Comparison of ENCODE assay signal across 21 cellular contexts in the genomic region with DNA sequence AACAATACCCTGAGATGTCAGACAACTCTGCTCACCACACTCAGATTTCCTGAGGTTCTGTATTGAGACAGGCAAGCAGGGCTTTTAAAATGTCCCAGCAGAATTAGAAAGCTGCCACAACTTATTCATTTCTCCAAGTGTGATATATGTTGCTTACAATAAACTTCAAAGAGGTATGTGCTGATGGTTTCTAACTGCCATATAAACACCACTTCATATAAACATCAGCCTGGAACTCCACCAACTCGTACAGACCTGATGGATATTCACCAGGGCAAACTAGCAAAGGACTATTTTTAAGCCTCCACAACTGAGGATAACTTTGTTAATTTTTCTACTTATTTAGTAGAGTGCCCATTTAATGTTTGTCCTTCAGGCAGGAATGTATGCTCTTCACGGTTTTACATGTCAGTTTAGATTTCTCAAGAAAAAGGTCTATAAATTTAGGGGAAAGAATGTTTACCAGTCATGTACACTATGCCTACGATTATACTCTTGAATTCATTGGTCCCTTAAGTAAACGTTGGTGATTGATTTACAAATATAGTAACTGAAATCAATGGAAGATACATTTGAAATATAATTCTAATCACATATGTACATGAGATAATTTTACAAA.
"Had no signal": no experiment of that assay in that cellular context is flagged by ENCODE, and none has a peak within 500 bp of the region (broad histone marks: within the 10 kb centered on the region; RNA-seq: fewer than 3 reads in every experiment).

No MANE protein-coding gene starts in this region.

- H3K9me3 Mint-ChIP-seq: stimulated activated naive CD8-positive, alpha-beta T cell treated with anti-CD3 and anti-CD28 coated beads, Interleukin-15, Interleukin-2, amounts not matched to agents 100 ng/mL and 50 ng/mL, for 24 hours had no signal

- H3K27ac Mint-ChIP-seq: endodermal cell; naive B cell; nephron; stimulated activated memory B cell treated with anti-CD40 and anti-IgM and Interleukin-4, amounts not matched to agents 10 μg/mL and 1 μg/mL and 100 μg/mL, for 72 hours; stimulated activated naive CD8-positive, alpha-beta T cell treated with anti-CD3 and anti-CD28 coated beads, Interleukin-15, Interleukin-2, amounts not matched to agents 100 ng/mL and 50 ng/mL, for 24 hours had no signal

- H3K4me3 ChIP-seq: coronary artery, gastrocnemius medialis, lung, prostate gland, right lobe of liver, spleen, tibial artery had no signal

- H3K9ac ChIP-seq: parathyroid adenoma had no signal

- H3K4me1 ChIP-seq: gastrocnemius medialis, parathyroid adenoma, prostate gland, right lobe of liver, spleen had no signal

- H3K36me3 Mint-ChIP-seq: naive B cell; stimulated activated memory B cell treated with anti-CD40 and anti-IgM and Interleukin-4, amounts not matched to agents 10 μg/mL and 1 μg/mL and 100 μg/mL, for 72 hours had no signal

- H3K27ac ChIP-seq: coronary artery, gastrocnemius medialis, parathyroid adenoma, prostate gland, right lobe of liver, spleen, tibial artery had no signal

- H3K9me3 ChIP-seq: gastrocnemius medialis, prostate gland, right lobe of liver, tibial artery had no signal

- DNase-seq: effector CD4-positive, alpha-beta T cell; endodermal cell; gastrocnemius medialis; glutamatergic neuron; left colon; left ventricle myocardium superior; mesendoderm; naive B cell; right lobe of liver; spleen; stimulated activated CD4-positive, alpha-beta T cell treated with anti-CD3 and anti-CD28 coated beads, Interleukin-15, amount 100 ng/mL, for 24 hours; stimulated activated CD4-positive, alpha-beta T cell treated with anti-CD3 and anti-CD28 coated beads, Interleukin-1b, Interleukin-23, amount 100 ng/mL, for 48 hours; stimulated activated CD4-positive, alpha-beta T cell treated with anti-CD3 and anti-CD28 coated beads, Interleukin-4, amount 100 ng/mL, for 24 hours; tibial artery had no signal

- H3K79me2 ChIP-seq: parathyroid adenoma had no signal

- H2AFZ ChIP-seq: parathyroid adenoma had no signal

- H3K4me3 Mint-ChIP-seq: endodermal cell; naive B cell; nephron; stimulated activated memory B cell treated with anti-CD40 and anti-IgM and Interleukin-4, amounts not matched to agents 10 μg/mL and 1 μg/mL and 100 μg/mL, for 72 hours; stimulated activated naive CD8-positive, alpha-beta T cell treated with anti-CD3 and anti-CD28 coated beads, Interleukin-15, Interleukin-2, amounts not matched to agents 100 ng/mL and 50 ng/mL, for 24 hours had no signal

- H3K27me3 ChIP-seq: gastrocnemius medialis, right lobe of liver, tibial artery had no signal

- H3K36me3 ChIP-seq: gastrocnemius medialis, prostate gland, right lobe of liver, spleen, tibial artery had no signal

- H3K4me1 Mint-ChIP-seq: endodermal cell; naive B cell; nephron; stimulated activated memory B cell treated with anti-CD40 and anti-IgM and Interleukin-4, amounts not matched to agents 10 μg/mL and 1 μg/mL and 100 μg/mL, for 72 hours had no signal
